Comparison of ENCODE assay signal across 24 cellular contexts in genomic region chr2:27420996-27421395, GRCh38. TPM values are rescaled to one million over a fixed set of nuclear protein-coding genes. Genes with fewer than 3 reads are reported as not detected.
DNase-seq lines count a peak whose midpoint lies in the region; ATAC-seq and TF ChIP-seq lines count a peak whose summit lies in the region.
"Had no signal": no experiment of that assay in that cellular context is flagged by ENCODE, and none has a peak within 500 bp of the region (broad histone marks: within the 10 kb centered on the region; RNA-seq: fewer than 3 reads in every experiment).

No MANE protein-coding gene starts in this region.

- H3K9ac ChIP-seq in PC-3 (ENCODE audit: low read length) (no peak overlapping the region), trophoblast cell (ENCODE audit: low read length) (no peak overlapping the region)
- H3K9ac ChIP-seq: BLaER1 treated with 17β-estradiol and CSF1 and Interleukin-3, amounts not matched to agents 10 nM and 100 nM had no signal

- no TSS peak for BruUV-seq in PC-3 (replicated peaks; lab: Mats Ljungman, UMichigan)

- H3K9me3 ChIP-seq in PC-3 (ENCODE audit: low read length): no peaks in the 10 kb centered on the region
- no peaks in the 10 kb centered on the region for H3K9me3 ChIP-seq in trophoblast cell (ENCODE audit: insufficient read depth, low read depth, low read length)
- H3K9me3 ChIP-seq in ovary: no peaks in the 10 kb centered on the region
- H3K9me3 ChIP-seq: A549; BE2C; BLaER1 treated with 17β-estradiol and CSF1 and Interleukin-3, amounts not matched to agents 10 nM and 100 nM; HAP-1 had no signal

- no peaks in the 10 kb centered on the region for H3K9me2 ChIP-seq in PC-3 (replicated peaks; ENCODE audit: low read length)

- POLR2A ChIA-PET in PC-3 (lab: Charles Lee; ENCODE audit: unreplicated experiment): no interaction called here

- no peak overlapping the region for H3K18ac ChIP-seq in trophoblast cell (ENCODE audit: low read length)

- H3K4me3 Mint-ChIP-seq in activated naive CD4-positive, alpha-beta T cell treated with anti-CD3 and anti-CD28 coated beads, Interleukin-2, amount 10 ng/mL, durations not matched to agents 7 days and 5 days: no peak overlapping the region
- H3K4me3 Mint-ChIP-seq: CD4-positive, alpha-beta memory T cell; GM23338; HFFc6 had no signal

- H3K14ac ChIP-seq in trophoblast cell (ENCODE audit: low read length): no peak overlapping the region

- H3K4me2 ChIP-seq in PC-3 (ENCODE audit: low read length) (no peak overlapping the region), trophoblast cell (ENCODE audit: low read length) (no peak overlapping the region)
- H3K4me2 ChIP-seq: A549; BLaER1 treated with 17β-estradiol and CSF1 and Interleukin-3, amounts not matched to agents 10 nM and 100 nM; GM23338 had no signal

- H3K79me2 ChIP-seq in PC-3 (ENCODE audit: low read length) (no peaks in the 10 kb centered on the region), trophoblast cell (ENCODE audit: control insufficient read depth, insufficient read depth, low read length, poor library complexity) (no peaks in the 10 kb centered on the region)

- intact Hi-C loops in PC-3 (cut with micrococcal nuclease) (no loop called here), ovary (cut with DNase I) (loop anchor here in 1 of 4 donors (10.0 kb wide), 1 partner anchor 46 kb away; the partner anchor contains the start of genes EIF2B4 and SNX17)

- H3K27me3 Mint-ChIP-seq in activated naive CD4-positive, alpha-beta T cell treated with anti-CD3 and anti-CD28 coated beads, Interleukin-2, amount 10 ng/mL, durations not matched to agents 7 days and 5 days: peaks cover 12% of the 10 kb centered on the region
- H3K27me3 Mint-ChIP-seq: CD4-positive, alpha-beta memory T cell had no signal

- peak overlapping the region; percentile 67 for H3K27ac ChIP-seq in 22Rv1
- no peak overlapping the region for H3K27ac ChIP-seq in PC-3 (ENCODE audit: low read length)
- H3K27ac ChIP-seq in VCaP: peak overlapping the region; percentile 40
- H3K27ac ChIP-seq in trophoblast cell (ENCODE audit: low read depth, low read length): no peak overlapping the region
- H3K27ac ChIP-seq in ovary: no peak overlapping the region
- H3K27ac ChIP-seq: A549; BLaER1 treated with 17β-estradiol and CSF1 and Interleukin-3, amounts not matched to agents 10 nM and 100 nM had no signal

- no peak overlapping the region for H4K12ac ChIP-seq in trophoblast cell (ENCODE audit: low read depth, low read length)

- no peak overlapping the region for H4K91ac ChIP-seq in trophoblast cell (ENCODE audit: low read depth, low read length)

- H3K27me3 ChIP-seq in PC-3 (ENCODE audit: low read length) (no peaks in the 10 kb centered on the region), trophoblast cell (ENCODE audit: insufficient read depth, low read length) (no peaks in the 10 kb centered on the region), ovary (no peaks in the 10 kb centered on the region)
- H3K27me3 ChIP-seq: BE2C; BLaER1 treated with 17β-estradiol and CSF1 and Interleukin-3, amounts not matched to agents 10 nM and 100 nM had no signal

- H4K8ac ChIP-seq in trophoblast cell (ENCODE audit: low read depth, low read length): no peak overlapping the region

- no peak for TF ChIP-seq EP300 in ovary (IDR thresholded peaks at IDR 0.05)

- ATAC-seq in PC-3: peak; percentile 58
- ATAC-seq in esophagus mucosa: no peak
- ATAC-seq: A549, GM23338 had no signal

- no peak for TF ChIP-seq CTCF in 22Rv1 (IDR thresholded peaks at IDR 0.05)
- TF ChIP-seq CTCF in PC-3 (conservative IDR thresholded peaks at IDR 0.05; ENCODE audit: low read depth, low read length): no peak
- no peak for TF ChIP-seq CTCF in VCaP (conservative IDR thresholded peaks at IDR 0.05)
- no peak for TF ChIP-seq CTCF in ovary (IDR thresholded peaks at IDR 0.05)

- no peaks in the 10 kb centered on the region for H4K20me1 ChIP-seq in PC-3 (ENCODE audit: low read length)
- H4K20me1 ChIP-seq: BLaER1 treated with 17β-estradiol and CSF1 and Interleukin-3, amounts not matched to agents 10 nM and 100 nM had no signal

- H3K4me1 ChIP-seq in PC-3 (ENCODE audit: insufficient read depth, low read length): no peaks in the 10 kb centered on the region
- H3K4me1 ChIP-seq in trophoblast cell (ENCODE audit: control insufficient read depth in 1 of 2, insufficient read depth in 2 of 2, low read length in 2 of 2): no peaks in the 10 kb centered on the region
- no peaks in the 10 kb centered on the region for H3K4me1 ChIP-seq in ovary (ENCODE audit: insufficient read depth)
- H3K4me1 ChIP-seq: A549, BE2C, HAP-1 had no signal

- H3K4me1 Mint-ChIP-seq in activated naive CD4-positive, alpha-beta T cell treated with anti-CD3 and anti-CD28 coated beads, Interleukin-2, amount 10 ng/mL, durations not matched to agents 7 days and 5 days: no peaks in the 10 kb centered on the region
- H3K4me1 Mint-ChIP-seq: CD4-positive, alpha-beta memory T cell; GM23338 had no signal

- no peaks in the 10 kb centered on the region for H3K36me3 ChIP-seq in PC-3 (ENCODE audit: low read depth, low read length)
- H3K36me3 ChIP-seq in trophoblast cell (ENCODE audit: control insufficient read depth in 1 of 2, insufficient read depth in 2 of 2, low read length in 2 of 2): no peaks in the 10 kb centered on the region
- no peaks in the 10 kb centered on the region for H3K36me3 ChIP-seq in ovary
- H3K36me3 ChIP-seq: BE2C; BLaER1 treated with 17β-estradiol and CSF1 and Interleukin-3, amounts not matched to agents 10 nM and 100 nM; HAP-1 had no signal

- H2AK5ac ChIP-seq in trophoblast cell (ENCODE audit: low read length): no peak overlapping the region

- DNase-seq in PC-3: no peak
- DNase-seq in trophoblast cell: peak; percentile 92 to 97
- no peak for DNase-seq in ovary
- DNase-seq in activated naive CD4-positive, alpha-beta T cell treated with anti-CD3 and anti-CD28 coated beads, Interleukin-2, amount 10 ng/mL, durations not matched to agents 7 days and 5 days: no peak
- DNase-seq: 8988T, ACHN, AML-193, BE2C, Calu3, COR-L47, DMS53, DMS79 treated with DMSO at 0.1 percent for 48 hours, GF-D8, HFFc6 had no signal

- H2BK120ac ChIP-seq in trophoblast cell (ENCODE audit: insufficient read depth, low read length, poor library complexity): no peak overlapping the region

- no peak overlapping the region for H3K23ac ChIP-seq in trophoblast cell (ENCODE audit: low read length)

- H3K36me3 Mint-ChIP-seq in activated naive CD4-positive, alpha-beta T cell treated with anti-CD3 and anti-CD28 coated beads, Interleukin-2, amount 10 ng/mL, durations not matched to agents 7 days and 5 days: no peaks in the 10 kb centered on the region
- H3K36me3 Mint-ChIP-seq: CD4-positive, alpha-beta memory T cell had no signal

- no peak overlapping the region for H3K4ac ChIP-seq in trophoblast cell (ENCODE audit: low read depth, low read length)

- no peak overlapping the region for H3K4me3 ChIP-seq in PC-3 (ENCODE audit: low read length)
- H3K4me3 ChIP-seq in trophoblast cell (ENCODE audit: low read depth, low read length): no peak overlapping the region
- no peak overlapping the region for H3K4me3 ChIP-seq in ovary
- H3K4me3 ChIP-seq: A549; BLaER1 treated with 17β-estradiol and CSF1 and Interleukin-3, amounts not matched to agents 10 nM and 100 nM; GM23338; HAP-1 had no signal

- no peak overlapping the region for H2BK5ac ChIP-seq in trophoblast cell (ENCODE audit: low read depth, low read length, poor library complexity)

- H3F3A ChIP-seq in PC-3 (ENCODE audit: low read length, unreplicated experiment): no peaks in the 10 kb centered on the region

- no peak for TF ChIP-seq POLR2A in ovary (IDR thresholded peaks at IDR 0.05)

- CTCF ChIA-PET in PC-3 (lab: Charles Lee): no interaction called here
- CTCF ChIA-PET in activated naive CD4-positive, alpha-beta T cell treated with anti-CD3 and anti-CD28 coated beads, Interleukin-2, amount 10 ng/mL, durations not matched to agents 7 days and 5 days (lab: Charles Lee): interaction anchor here (1.1 kb wide), 1 partner anchor 13 kb away, joined by 4 read pairs; no protein-coding TSS in a partner anchor

- no peaks in the 10 kb centered on the region for H3K79me1 ChIP-seq in trophoblast cell (ENCODE audit: low read length)

- H2AFZ ChIP-seq in PC-3 (ENCODE audit: low read length) (no peak overlapping the region), trophoblast cell (ENCODE audit: insufficient read depth, low read length, poor library complexity) (no peak overlapping the region)
- H2AFZ ChIP-seq: GM23338 had no signal

- H3K9me3 Mint-ChIP-seq in activated naive CD4-positive, alpha-beta T cell treated with anti-CD3 and anti-CD28 coated beads, Interleukin-2, amount 10 ng/mL, durations not matched to agents 7 days and 5 days: no peaks in the 10 kb centered on the region
- H3K9me3 Mint-ChIP-seq: CD4-positive, alpha-beta memory T cell; GM23338; HFFc6 had no signal

- H2BK12ac ChIP-seq in trophoblast cell (ENCODE audit: low read length): no peak overlapping the region

- no peak overlapping the region for H3K27ac Mint-ChIP-seq in activated naive CD4-positive, alpha-beta T cell treated with anti-CD3 and anti-CD28 coated beads, Interleukin-2, amount 10 ng/mL, durations not matched to agents 7 days and 5 days
- H3K27ac Mint-ChIP-seq: CD4-positive, alpha-beta memory T cell; GM23338; HFFc6 had no signal

RNA-seq across cellular contexts. Expression of gene NRBP1, which starts 7.4 kb away (rescaled TPM):
- total RNA-seq in PC-3 (2014; rRNA removed): 66.6 and 69.3 TPM in 2 replicates
- polyA plus RNA-seq in trophoblast cell (2013): 76.2 and 76.9 TPM in 2 replicates
- 100 to 1,000 TPM in 1 of 7 donors, 10 to 100 TPM in 6; 50.8 to 108 (median 90.0) TPM for total RNA-seq in ovary
- 100 to 1,000 TPM in 1 of 2 donors, 10 to 100 TPM in 1; 79.0 to 169 TPM for polyA plus RNA-seq in ovary
- 86.6 TPM for total RNA-seq in esophagus mucosa

RNA-seq across cellular contexts. Expression of gene PPM1G, which starts 11.6 kb away (rescaled TPM):
- 122 and 133 TPM in 2 replicates for total RNA-seq in PC-3 (2014; rRNA removed)
- polyA plus RNA-seq in trophoblast cell (2013): 64.3 and 66.0 TPM in 2 replicates
- 10 to 100 TPM; 27.2 to 57.4 (median 48.0) TPM for total RNA-seq in ovary
- 10 to 100 TPM; 41.0 to 89.4 TPM for polyA plus RNA-seq in ovary
- 57.3 TPM for total RNA-seq in esophagus mucosa

RNA-seq across cellular contexts. Expression of gene KRTCAP3, which starts 21.2 kb away (rescaled TPM):
- 0.22 TPM in 1 of 2 replicates, not detected in the other for total RNA-seq in PC-3 (2014; rRNA removed)
- polyA plus RNA-seq in trophoblast cell (2013): 12.5 and 12.6 TPM in 2 replicates
- 10 to 100 TPM in 1 of 7 donors, 1 to 10 TPM in 6; 2.0 to 34.5 (median 4.4) TPM for total RNA-seq in ovary
- polyA plus RNA-seq in ovary: 1 to 10 TPM in 1 of 2 donors, under 1 TPM in 1; 0.82 to 2.8 TPM
- 26.0 TPM for total RNA-seq in esophagus mucosa
- total RNA-seq: Daoy, G401 had no signal

RNA-seq across cellular contexts. Expression of gene ZNF513, which starts 40.5 kb away (rescaled TPM):
- total RNA-seq in PC-3 (2014; rRNA removed): 7.4 and 9.7 TPM in 2 replicates
- polyA plus RNA-seq in trophoblast cell (2013): 15.8 and 16.6 TPM in 2 replicates
- 10 to 100 TPM in 6 of 7 donors, 1 to 10 TPM in 1; 4.8 to 24.1 (median 13.6) TPM for total RNA-seq in ovary
- polyA plus RNA-seq in ovary: 10 to 100 TPM in 1 of 2 donors, 1 to 10 TPM in 1; 3.4 to 11.0 TPM
- total RNA-seq in esophagus mucosa: 11.4 TPM

RNA-seq across cellular contexts. Expression of gene SNX17, which starts 50.6 kb away (rescaled TPM):
- total RNA-seq in PC-3 (2014; rRNA removed) (99.6 and 110 TPM in 2 replicates), ovary (100 to 1,000 TPM in 4 of 7 donors, 10 to 100 TPM in 3; 72.3 to 111 (median 100) TPM), esophagus mucosa (62.1 TPM)
- 23.0 and 23.7 TPM in 2 replicates for polyA plus RNA-seq in trophoblast cell (2013)
- 10 to 100 TPM; 82.5 to 94.3 TPM for polyA plus RNA-seq in ovary

Comparison
In these comparisons a context has a peak if more than half of its experiments do, and no peak if none do; other contexts are left out.
1. H3K27ac ChIP-seq: peak in 22Rv1 (single experiment) and VCaP (single experiment); none in PC-3 (single experiment), trophoblast cell (single experiment) and ovary (0 of 2).
2. DNase-seq: peak in trophoblast cell (2 of 2); none in PC-3 (single experiment), ovary (0 of 5) and activated naive CD4-positive, alpha-beta T cell treated with anti-CD3 and anti-CD28 coated beads, Interleukin-2, amount 10 ng/mL, durations not matched to agents 7 days and 5 days (single experiment).